ENCODE assay signal across 12 cellular contexts in genomic region chr1:10555635-10556429, GRCh38.
DNase-seq lines count a peak whose midpoint lies in the region; ATAC-seq and TF ChIP-seq lines count a peak whose summit lies in the region.
"Had no signal": no experiment of that assay in that cellular context is flagged by ENCODE, and none has a peak within 500 bp of the region (broad histone marks: within the 10 kb centered on the region; RNA-seq: fewer than 3 reads in every experiment).

No MANE protein-coding gene starts in this region.

- peaks cover 2% of the 10 kb centered on the region; the same call in 1 of the 2 replicates for H3K79me2 ChIP-seq in GM23338 (replicated peaks; ENCODE audit: insufficient read depth)
- no peaks in the 10 kb centered on the region for H3K79me2 ChIP-seq in MM.1S (ENCODE audit: low read length)

- no peaks in the 10 kb centered on the region for H3K36me3 ChIP-seq in GM23338 (ENCODE audit: insufficient read depth)
- no peaks in the 10 kb centered on the region for H3K36me3 ChIP-seq in cardiac muscle cell
- no peaks in the 10 kb centered on the region for H3K36me3 ChIP-seq in prostate gland
- no peaks in the 10 kb centered on the region for H3K36me3 ChIP-seq in HAP-1 (replicated peaks)
- no peaks in the 10 kb centered on the region for H3K36me3 ChIP-seq in MM.1S (replicated peaks; ENCODE audit: insufficient read depth, low read length)
- H3K36me3 ChIP-seq: vagina had no signal

- no peaks in the 10 kb centered on the region; the same call in 2 of the 3 replicates for H3K36me3 Mint-ChIP-seq in GM23338 (ENCODE audit: low read depth)
- peaks cover 5% of the 10 kb centered on the region for H3K36me3 Mint-ChIP-seq in effector memory CD8-positive, alpha-beta T cell (ENCODE audit: insufficient read depth)
- H3K36me3 Mint-ChIP-seq in naive thymus-derived CD8-positive, alpha-beta T cell = peaks cover 0 to 20% (median 0%) of the 10 kb centered on the region in 3 donors

- H3K27ac ChIP-seq in GM23338 (ENCODE audit: low read depth) (peak overlapping the region; percentile 90), cardiac muscle cell (peak overlapping the region; percentile 69), prostate gland (peak overlapping the region; percentile 39 to 49), MM.1S (ENCODE audit: low read length) (no peak overlapping the region)
- H3K27ac ChIP-seq: vagina had no signal

- WGBS in prostate gland = 62% methylated on average over 20 of the region's 20 CpGs

- H3K9me3 ChIP-seq in cardiac muscle cell (ENCODE audit: low read depth) (no peaks in the 10 kb centered on the region), prostate gland (no peaks in the 10 kb centered on the region), HAP-1 (no peaks in the 10 kb centered on the region; the same call in 1 of the 2 replicates), MM.1S (replicated peaks; ENCODE audit: insufficient read depth, low read length) (no peaks in the 10 kb centered on the region)
- H3K9me3 ChIP-seq: vagina had no signal

- peaks cover 35% of the 10 kb centered on the region for H3K4me1 Mint-ChIP-seq in GM23338
- H3K4me1 Mint-ChIP-seq in effector memory CD8-positive, alpha-beta T cell (ENCODE audit: low read depth in 2 of 2) = peaks cover 10 to 15% of the 10 kb centered on the region in 2 donors
- H3K4me1 Mint-ChIP-seq in naive thymus-derived CD8-positive, alpha-beta T cell = peaks cover 15 to 20% (median 18%) of the 10 kb centered on the region in 4 donors

- peaks cover 6% of the 10 kb centered on the region for H3K27me3 Mint-ChIP-seq in GM23338 (ENCODE audit: insufficient read depth, low read depth, poor library complexity)
- H3K27me3 Mint-ChIP-seq in effector memory CD8-positive, alpha-beta T cell = no peaks in the 10 kb centered on the region
- H3K27me3 Mint-ChIP-seq in naive thymus-derived CD8-positive, alpha-beta T cell = no peaks in the 10 kb centered on the region

- H3K4me3 ChIP-seq in GM23338 (no peak overlapping the region), cardiac muscle cell (no peak overlapping the region), prostate gland (no peak overlapping the region), HAP-1 (no peak overlapping the region), MM.1S (ENCODE audit: low read length) (no peak overlapping the region)
- H3K4me3 ChIP-seq: vagina had no signal

- TF ChIP-seq CTCF in GM23338 (conservative IDR thresholded peaks at IDR 0.05; ENCODE audit: low read depth in 2 of 2) = no peak
- TF ChIP-seq CTCF in cardiac muscle cell (IDR thresholded peaks at IDR 0.05; ENCODE audit: low read depth, low read length) = no peak
- no peak for TF ChIP-seq CTCF in prostate gland (IDR thresholded peaks at IDR 0.05)
- no peak for TF ChIP-seq CTCF in MM.1S (IDR thresholded peaks at IDR 0.05; ENCODE audit: low read length)

- H4K20me1 ChIP-seq in GM23338 (replicated peaks; ENCODE audit: insufficient read depth) (0 out of 2 replicates have a peak, but pooled peaks cover 3% of the 10 kb centered on the region), MM.1S (ENCODE audit: insufficient read depth, low read length) (no peaks in the 10 kb centered on the region)

- peak; percentile 70 for ATAC-seq in GM23338
- ATAC-seq in effector memory CD8-positive, alpha-beta T cell (replicated peaks) = no peak
- no peak for ATAC-seq in naive thymus-derived CD8-positive, alpha-beta T cell
- ATAC-seq: esophagus mucosa had no signal

- H3K9me3 Mint-ChIP-seq in GM23338 = no peaks in the 10 kb centered on the region
- H3K9me3 Mint-ChIP-seq in effector memory CD8-positive, alpha-beta T cell = no peaks in the 10 kb centered on the region
- H3K9me3 Mint-ChIP-seq in naive thymus-derived CD8-positive, alpha-beta T cell = no peaks in the 10 kb centered on the region

- intact Hi-C loops in prostate gland (cut with DNase I) = no loop called here

- peak; percentile 62 for DNase-seq in GM23338 (ENCODE audit: low spot score)
- peak; percentile 54 to 73 for DNase-seq in NCI-H526 (lab: John Stamatoyannopoulos, UW)
- DNase-seq in cardiac muscle cell (ENCODE audit: low read depth in 1 of 2, low spot score in 1 of 2) = peak in 1 of 2 donors; percentile 24
- DNase-seq in prostate gland (ENCODE audit: low spot score) = peak; percentile 30
- DNase-seq in HAP-1 (ENCODE audit: low spot score in 2 of 2) = no peak
- DNase-seq in effector memory CD8-positive, alpha-beta T cell = no peak
- no peak for DNase-seq in naive thymus-derived CD8-positive, alpha-beta T cell
- DNase-seq in MM.1S = no peak
- DNase-seq: activated CD8-positive, alpha-beta memory T cell treated with anti-CD3 and anti-CD28 coated beads for 24 hours; kidney had no signal

- in situ Hi-C loops in HAP-1 (cut with MboI; ENCODE audit: low sequenced_read_pairs) = no loop called here

- H3K9me2 ChIP-seq in GM23338 (ENCODE audit: insufficient read depth) = no peaks in the 10 kb centered on the region
- no peaks in the 10 kb centered on the region for H3K9me2 ChIP-seq in MM.1S (replicated peaks; ENCODE audit: insufficient read depth, low read length)

- H3K27me3 ChIP-seq in GM23338 (ENCODE audit: insufficient read depth) (no peaks in the 10 kb centered on the region), cardiac muscle cell (no peaks in the 10 kb centered on the region), prostate gland (replicated peaks; ENCODE audit: insufficient read depth) (no peaks in the 10 kb centered on the region), HAP-1 (ENCODE audit: low read depth) (no peaks in the 10 kb centered on the region), MM.1S (replicated peaks; ENCODE audit: insufficient read depth, low read length) (no peaks in the 10 kb centered on the region)
- H3K27me3 ChIP-seq: vagina had no signal

- H3K4me2 ChIP-seq in GM23338 (peak overlapping the region; percentile 20; the same call in 1 of the 2 replicates), MM.1S (ENCODE audit: low read depth, low read length) (no peak overlapping the region)

- H3K27ac Mint-ChIP-seq in GM23338 = peak overlapping the region; percentile 92
- peak overlapping the region in 1 of 2 donors; percentile 59 for H3K27ac Mint-ChIP-seq in effector memory CD8-positive, alpha-beta T cell
- H3K27ac Mint-ChIP-seq in naive thymus-derived CD8-positive, alpha-beta T cell = peak overlapping the region in 5 of 10 donors; percentile 13 to 57 (median 41)

- no peak overlapping the region for H3K9ac ChIP-seq in MM.1S (ENCODE audit: low read length)

- POLR2A ChIA-PET in naive thymus-derived CD8-positive, alpha-beta T cell (lab: Charles Lee) = no interaction called here

- no peak overlapping the region for H3K4me3 Mint-ChIP-seq in GM23338
- no peak overlapping the region for H3K4me3 Mint-ChIP-seq in effector memory CD8-positive, alpha-beta T cell
- H3K4me3 Mint-ChIP-seq in naive thymus-derived CD8-positive, alpha-beta T cell = no peak overlapping the region

- no peaks in the 10 kb centered on the region; the same call in 1 of the 2 replicates for H3F3A ChIP-seq in GM23338 (replicated peaks; ENCODE audit: low read depth)
- no peaks in the 10 kb centered on the region for H3F3A ChIP-seq in MM.1S (ENCODE audit: insufficient read depth, low read length)

- H3K4me1 ChIP-seq in GM23338 (ENCODE audit: insufficient read depth) (peaks cover 32% of the 10 kb centered on the region), cardiac muscle cell (ENCODE audit: low read depth) (peaks cover 14% of the 10 kb centered on the region), prostate gland (replicated peaks) (peaks cover 4% of the 10 kb centered on the region), HAP-1 (peaks cover 3% of the 10 kb centered on the region; the same call in 1 of the 2 replicates), MM.1S (ENCODE audit: low read length) (no peaks in the 10 kb centered on the region)
- H3K4me1 ChIP-seq: vagina had no signal

- TF ChIP-seq POLR2A in prostate gland (IDR thresholded peaks at IDR 0.05) = no peak

- H2AFZ ChIP-seq in GM23338 (no peak overlapping the region), MM.1S (ENCODE audit: low read length) (no peak overlapping the region)

TF ChIP-seq in GM23338, 12 proteins besides CTCF, POLR2A, EP300 and RAD21 (continues in another document):
- TF ChIP-seq CREB1 (CRISPR knock-in tag; IDR thresholded peaks at IDR 0.05; ENCODE audit: low read depth) (no peak), REST (IDR thresholded peaks at IDR 0.05; ENCODE audit: unreplicated experiment) (no peak)

Comparison
In these comparisons a context has a peak if more than half of its experiments do, and no peak if none do; other contexts are left out.
1. DNase-seq: peak in GM23338 (single experiment), NCI-H526 (2 of 2) and prostate gland (single experiment); none in HAP-1 (0 of 2), effector memory CD8-positive, alpha-beta T cell (0 of 3), naive thymus-derived CD8-positive, alpha-beta T cell (0 of 10) and MM.1S (single experiment).